11 cellular contexts compared by ENCODE assay signal in genomic region chr2:135164431-135164830, GRCh38.
DNase-seq lines count a peak whose midpoint lies in the region; ATAC-seq and TF ChIP-seq lines count a peak whose summit lies in the region.
"Had no signal": no experiment of that assay in that cellular context is flagged by ENCODE, and none has a peak within 500 bp of the region (broad histone marks: within the 10 kb centered on the region; RNA-seq: fewer than 3 reads in every experiment).

No MANE protein-coding gene starts in this region.

- no peak overlapping the region for H3K4me3 Mint-ChIP-seq in effector memory CD8-positive, alpha-beta T cell

- H3K27ac Mint-ChIP-seq in effector memory CD8-positive, alpha-beta T cell, result no peak overlapping the region

- TF ChIP-seq CTCF in osteoblast (IDR thresholded peaks at IDR 0.05; ENCODE audit: extremely low read depth, low read depth, low read length), result no peak

- H3K9me3 ChIP-seq in osteoblast (ENCODE audit: low read depth, low read length), result no peaks in the 10 kb centered on the region
- H3K9me3 ChIP-seq: lower lobe of right lung, psoas muscle had no signal

- H3K36me3 Mint-ChIP-seq in effector memory CD8-positive, alpha-beta T cell (ENCODE audit: insufficient read depth), result peaks cover 16% of the 10 kb centered on the region

- in situ Hi-C loops in T47D (cut with HindIII; ENCODE audit: low pct_unique_long_range_greater_than_20kb, low sequenced_read_pairs), result no loop called here

- no peaks in the 10 kb centered on the region for H3K27me3 ChIP-seq in osteoblast (ENCODE audit: insufficient read depth, low read length)

- no peak overlapping the region for H3K4me2 ChIP-seq in osteoblast (ENCODE audit: insufficient read depth, low read length)

- peak overlapping the region; percentile 57 for H3K27ac ChIP-seq in osteoblast (ENCODE audit: low read depth, low read length)
- H3K27ac ChIP-seq: lower lobe of right lung, psoas muscle had no signal

- H3K4me3 ChIP-seq in osteoblast (ENCODE audit: insufficient read depth, low read length), result no peak overlapping the region
- H3K4me3 ChIP-seq: lower lobe of right lung, psoas muscle had no signal

- H3K4me1 ChIP-seq in osteoblast (ENCODE audit: insufficient read depth, low read length), result peaks cover 9% of the 10 kb centered on the region
- H3K4me1 ChIP-seq: lower lobe of right lung, psoas muscle had no signal

- H3K27me3 Mint-ChIP-seq in effector memory CD8-positive, alpha-beta T cell, result no peaks in the 10 kb centered on the region

- no peaks in the 10 kb centered on the region for H4K20me1 ChIP-seq in osteoblast (ENCODE audit: insufficient read depth, low read length)

- no peak for ATAC-seq in effector memory CD8-positive, alpha-beta T cell (replicated peaks)
- no peak for ATAC-seq in HG03378 (IDR thresholded peaks at IDR 0.05; ENCODE audit: unreplicated experiment)
- ATAC-seq: lower lobe of right lung had no signal

- no peak overlapping the region for H2AFZ ChIP-seq in osteoblast (ENCODE audit: low read length)

- peaks cover 4% of the 10 kb centered on the region for H3K79me2 ChIP-seq in osteoblast (ENCODE audit: insufficient read depth, low read length)

- no peaks in the 10 kb centered on the region for H3K4me1 Mint-ChIP-seq in effector memory CD8-positive, alpha-beta T cell (ENCODE audit: low read depth in 2 of 2)

- peaks cover 55% of the 10 kb centered on the region for H3K36me3 ChIP-seq in osteoblast (ENCODE audit: insufficient read depth, low read length)

- no peaks in the 10 kb centered on the region for H3K9me3 Mint-ChIP-seq in effector memory CD8-positive, alpha-beta T cell

- DNase-seq in EL (peak; percentile 93), NCI-H226 (peak; percentile 91), T47D (ENCODE audit: low read depth in 1 of 2, low spot score in 1 of 2) (peak; percentile 2 to 74), osteoblast (ENCODE audit: insufficient read length, low spot score, missing footprints) (no peak), medulla oblongata (ENCODE audit: extremely low spot score) (no peak)
- DNase-seq in central memory CD4-positive, alpha-beta T cell, result no peak
- no peak for DNase-seq in effector memory CD8-positive, alpha-beta T cell
- DNase-seq: activated CD4-positive, alpha-beta T cell treated with anti-CD3 and anti-CD28 coated beads, Interleukin-2, amount 50 U/mL, for 48 hours; lower lobe of right lung; psoas muscle had no signal

Comparison
In these comparisons a context has a peak if more than half of its experiments do, and no peak if none do; other contexts are left out.
1. DNase-seq: peak in EL (single experiment), NCI-H226 (single experiment) and T47D (2 of 2); none in osteoblast (single experiment), central memory CD4-positive, alpha-beta T cell (single experiment), effector memory CD8-positive, alpha-beta T cell (0 of 3) and medulla oblongata (single experiment).